In the genomic region with DNA sequence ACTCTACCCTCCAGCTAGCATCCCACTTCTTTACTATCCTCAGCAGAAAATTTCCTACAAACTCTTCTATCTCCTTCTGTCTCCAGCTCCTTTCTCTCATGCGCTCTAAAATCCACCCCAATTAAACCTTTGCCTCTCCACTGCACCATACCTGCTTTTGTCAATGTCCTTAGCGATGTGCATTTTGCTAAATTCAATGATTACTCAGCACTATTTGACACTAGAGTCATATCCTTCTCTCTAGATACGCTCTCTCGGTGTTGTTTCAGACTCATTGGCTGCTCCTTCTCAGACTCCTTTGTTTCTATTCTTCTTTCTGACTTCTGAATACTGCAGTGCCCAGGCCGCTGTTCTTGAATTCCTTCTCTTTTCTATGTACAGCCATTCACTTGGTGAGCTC, we compare ENCODE assay signal across 2 cellular contexts.
A peak's percentile ranks its signal among the peaks of the same experiment; 100 is the strongest.
TF ChIP-seq lines count a peak whose summit lies in the region.

No MANE protein-coding gene starts in this region.

TF ChIP-seq in IMR-90, 13 proteins besides CTCF, POLR2A, EP300 and RAD21 (continued from another document):
- TF ChIP-seq MAZ (IDR thresholded peaks at IDR 0.05; ENCODE audit: borderline replicate concordance, low read depth, low read length): no peak
- TF ChIP-seq, protein P1, sequence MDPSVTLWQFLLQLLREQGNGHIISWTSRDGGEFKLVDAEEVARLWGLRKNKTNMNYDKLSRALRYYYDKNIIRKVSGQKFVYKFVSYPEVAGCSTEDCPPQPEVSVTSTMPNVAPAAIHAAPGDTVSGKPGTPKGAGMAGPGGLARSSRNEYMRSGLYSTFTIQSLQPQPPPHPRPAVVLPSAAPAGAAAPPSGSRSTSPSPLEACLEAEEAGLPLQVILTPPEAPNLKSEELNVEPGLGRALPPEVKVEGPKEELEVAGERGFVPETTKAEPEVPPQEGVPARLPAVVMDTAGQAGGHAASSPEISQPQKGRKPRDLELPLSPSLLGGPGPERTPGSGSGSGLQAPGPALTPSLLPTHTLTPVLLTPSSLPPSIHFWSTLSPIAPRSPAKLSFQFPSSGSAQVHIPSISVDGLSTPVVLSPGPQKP (IDR thresholded peaks at IDR 0.05; ENCODE audit: borderline replicate concordance, low read depth, low read length): no peak

TF ChIP-seq in K562, 482 proteins besides CTCF, POLR2A, EP300 and RAD21 (continued from another document):
- TF ChIP-seq, protein P2, sequence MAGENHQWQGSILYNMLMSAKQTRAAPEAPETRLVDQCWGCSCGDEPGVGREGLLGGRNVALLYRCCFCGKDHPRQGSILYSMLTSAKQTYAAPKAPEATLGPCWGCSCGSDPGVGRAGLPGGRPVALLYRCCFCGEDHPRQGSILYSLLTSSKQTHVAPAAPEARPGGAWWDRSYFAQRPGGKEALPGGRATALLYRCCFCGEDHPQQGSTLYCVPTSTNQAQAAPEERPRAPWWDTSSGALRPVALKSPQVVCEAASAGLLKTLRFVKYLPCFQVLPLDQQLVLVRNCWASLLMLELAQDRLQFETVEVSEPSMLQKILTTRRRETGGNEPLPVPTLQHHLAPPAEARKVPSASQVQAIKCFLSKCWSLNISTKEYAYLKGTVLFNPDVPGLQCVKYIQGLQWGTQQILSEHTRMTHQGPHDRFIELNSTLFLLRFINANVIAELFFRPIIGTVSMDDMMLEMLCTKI (IDR thresholded peaks at IDR 0.05; ENCODE audit: partially characterized antibody): no peak
- TF ChIP-seq PYGO2 (tag; IDR thresholded peaks at IDR 0.05) (no peak), NFE2 (IDR thresholded peaks at IDR 0.05; ENCODE audit: low read depth) (peak; percentile 39), BRD9 (IDR thresholded peaks at IDR 0.05; ENCODE audit: low read depth, partially characterized antibody) (no peak), MAFF (IDR thresholded peaks at IDR 0.05; ENCODE audit: low read length) (peak; percentile 69), TBL1XR1 (IDR thresholded peaks at IDR 0.05; ENCODE audit: low read length in 2 of 2) (no peak), ZNF239 (CRISPR knock-in tag; IDR thresholded peaks at IDR 0.05) (no peak), FOS (IDR thresholded peaks at IDR 0.05; ENCODE audit: extremely low read depth, insufficient read length) (no peak), MAFG (tag; conservative IDR thresholded peaks at IDR 0.05) (peak; percentile 90), SETDB1 (IDR thresholded peaks at IDR 0.05; ENCODE audit: low read length) (no peak), GABPB2 (CRISPR knock-in tag; conservative IDR thresholded peaks at IDR 0.05) (no peak), MAFK (IDR thresholded peaks at IDR 0.05; ENCODE audit: low read length) (peak; percentile 64; the same call in 1 of the 2 replicates), SIX5 (IDR thresholded peaks at IDR 0.05; ENCODE audit: borderline replicate concordance in 1 of 2, insufficient read depth in 1 of 2, low read depth in 1 of 2, low read length in 2 of 2) (no peak), POLR3A (IDR thresholded peaks at IDR 0.05; ENCODE audit: borderline replicate concordance, extremely low read depth, insufficient read depth, insufficient read length) (no peak), ZNF316 (IDR thresholded peaks at IDR 0.05) (peak; percentile 90), C11orf30 (IDR thresholded peaks at IDR 0.05; ENCODE audit: low read depth) (peak; percentile 86), PPARD (CRISPR knock-in tag; IDR thresholded peaks at IDR 0.05) (no peak), ESRRA (IDR thresholded peaks at IDR 0.05; ENCODE audit: borderline replicate concordance, low read depth) (no peak), ETV6 (IDR thresholded peaks at IDR 0.05; ENCODE audit: borderline replicate concordance in 1 of 2, low read depth in 2 of 2, low read length in 1 of 2) (no peak), ETV6 (CRISPR knock-in tag; IDR thresholded peaks at IDR 0.05; ENCODE audit: borderline replicate concordance) (no peak), ZSCAN32 (CRISPR knock-in tag; IDR thresholded peaks at IDR 0.05) (no peak)
- TF ChIP-seq, protein P3, sequence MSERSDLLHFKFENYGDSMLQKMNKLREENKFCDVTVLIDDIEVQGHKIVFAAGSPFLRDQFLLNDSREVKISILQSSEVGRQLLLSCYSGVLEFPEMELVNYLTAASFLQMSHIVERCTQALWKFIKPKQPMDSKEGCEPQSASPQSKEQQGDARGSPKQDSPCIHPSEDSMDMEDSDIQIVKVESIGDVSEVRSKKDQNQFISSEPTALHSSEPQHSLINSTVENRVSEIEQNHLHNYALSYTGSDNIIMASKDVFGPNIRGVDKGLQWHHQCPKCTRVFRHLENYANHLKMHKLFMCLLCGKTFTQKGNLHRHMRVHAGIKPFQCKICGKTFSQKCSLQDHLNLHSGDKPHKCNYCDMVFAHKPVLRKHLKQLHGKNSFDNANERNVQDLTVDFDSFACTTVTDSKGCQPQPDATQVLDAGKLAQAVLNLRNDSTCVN (CRISPR knock-in tag; IDR thresholded peaks at IDR 0.05): no peak
- TF ChIP-seq, protein P4, sequence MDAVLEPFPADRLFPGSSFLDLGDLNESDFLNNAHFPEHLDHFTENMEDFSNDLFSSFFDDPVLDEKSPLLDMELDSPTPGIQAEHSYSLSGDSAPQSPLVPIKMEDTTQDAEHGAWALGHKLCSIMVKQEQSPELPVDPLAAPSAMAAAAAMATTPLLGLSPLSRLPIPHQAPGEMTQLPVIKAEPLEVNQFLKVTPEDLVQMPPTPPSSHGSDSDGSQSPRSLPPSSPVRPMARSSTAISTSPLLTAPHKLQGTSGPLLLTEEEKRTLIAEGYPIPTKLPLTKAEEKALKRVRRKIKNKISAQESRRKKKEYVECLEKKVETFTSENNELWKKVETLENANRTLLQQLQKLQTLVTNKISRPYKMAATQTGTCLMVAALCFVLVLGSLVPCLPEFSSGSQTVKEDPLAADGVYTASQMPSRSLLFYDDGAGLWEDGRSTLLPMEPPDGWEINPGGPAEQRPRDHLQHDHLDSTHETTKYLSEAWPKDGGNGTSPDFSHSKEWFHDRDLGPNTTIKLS (IDR thresholded peaks at IDR 0.05; ENCODE audit: borderline replicate concordance, low read depth): no peak
- TF ChIP-seq, protein P5, sequence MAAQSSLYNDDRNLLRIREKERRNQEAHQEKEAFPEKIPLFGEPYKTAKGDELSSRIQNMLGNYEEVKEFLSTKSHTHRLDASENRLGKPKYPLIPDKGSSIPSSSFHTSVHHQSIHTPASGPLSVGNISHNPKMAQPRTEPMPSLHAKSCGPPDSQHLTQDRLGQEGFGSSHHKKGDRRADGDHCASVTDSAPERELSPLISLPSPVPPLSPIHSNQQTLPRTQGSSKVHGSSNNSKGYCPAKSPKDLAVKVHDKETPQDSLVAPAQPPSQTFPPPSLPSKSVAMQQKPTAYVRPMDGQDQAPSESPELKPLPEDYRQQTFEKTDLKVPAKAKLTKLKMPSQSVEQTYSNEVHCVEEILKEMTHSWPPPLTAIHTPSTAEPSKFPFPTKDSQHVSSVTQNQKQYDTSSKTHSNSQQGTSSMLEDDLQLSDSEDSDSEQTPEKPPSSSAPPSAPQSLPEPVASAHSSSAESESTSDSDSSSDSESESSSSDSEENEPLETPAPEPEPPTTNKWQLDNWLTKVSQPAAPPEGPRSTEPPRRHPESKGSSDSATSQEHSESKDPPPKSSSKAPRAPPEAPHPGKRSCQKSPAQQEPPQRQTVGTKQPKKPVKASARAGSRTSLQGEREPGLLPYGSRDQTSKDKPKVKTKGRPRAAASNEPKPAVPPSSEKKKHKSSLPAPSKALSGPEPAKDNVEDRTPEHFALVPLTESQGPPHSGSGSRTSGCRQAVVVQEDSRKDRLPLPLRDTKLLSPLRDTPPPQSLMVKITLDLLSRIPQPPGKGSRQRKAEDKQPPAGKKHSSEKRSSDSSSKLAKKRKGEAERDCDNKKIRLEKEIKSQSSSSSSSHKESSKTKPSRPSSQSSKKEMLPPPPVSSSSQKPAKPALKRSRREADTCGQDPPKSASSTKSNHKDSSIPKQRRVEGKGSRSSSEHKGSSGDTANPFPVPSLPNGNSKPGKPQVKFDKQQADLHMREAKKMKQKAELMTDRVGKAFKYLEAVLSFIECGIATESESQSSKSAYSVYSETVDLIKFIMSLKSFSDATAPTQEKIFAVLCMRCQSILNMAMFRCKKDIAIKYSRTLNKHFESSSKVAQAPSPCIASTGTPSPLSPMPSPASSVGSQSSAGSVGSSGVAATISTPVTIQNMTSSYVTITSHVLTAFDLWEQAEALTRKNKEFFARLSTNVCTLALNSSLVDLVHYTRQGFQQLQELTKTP (IDR thresholded peaks at IDR 0.05; ENCODE audit: low read depth in 1 of 2, partially characterized antibody in 2 of 2): no peak
- TF ChIP-seq, protein P6, sequence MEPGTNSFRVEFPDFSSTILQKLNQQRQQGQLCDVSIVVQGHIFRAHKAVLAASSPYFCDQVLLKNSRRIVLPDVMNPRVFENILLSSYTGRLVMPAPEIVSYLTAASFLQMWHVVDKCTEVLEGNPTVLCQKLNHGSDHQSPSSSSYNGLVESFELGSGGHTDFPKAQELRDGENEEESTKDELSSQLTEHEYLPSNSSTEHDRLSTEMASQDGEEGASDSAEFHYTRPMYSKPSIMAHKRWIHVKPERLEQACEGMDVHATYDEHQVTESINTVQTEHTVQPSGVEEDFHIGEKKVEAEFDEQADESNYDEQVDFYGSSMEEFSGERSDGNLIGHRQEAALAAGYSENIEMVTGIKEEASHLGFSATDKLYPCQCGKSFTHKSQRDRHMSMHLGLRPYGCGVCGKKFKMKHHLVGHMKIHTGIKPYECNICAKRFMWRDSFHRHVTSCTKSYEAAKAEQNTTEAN (CRISPR knock-in tag; IDR thresholded peaks at IDR 0.05): no peak
- TF ChIP-seq, protein P7, sequence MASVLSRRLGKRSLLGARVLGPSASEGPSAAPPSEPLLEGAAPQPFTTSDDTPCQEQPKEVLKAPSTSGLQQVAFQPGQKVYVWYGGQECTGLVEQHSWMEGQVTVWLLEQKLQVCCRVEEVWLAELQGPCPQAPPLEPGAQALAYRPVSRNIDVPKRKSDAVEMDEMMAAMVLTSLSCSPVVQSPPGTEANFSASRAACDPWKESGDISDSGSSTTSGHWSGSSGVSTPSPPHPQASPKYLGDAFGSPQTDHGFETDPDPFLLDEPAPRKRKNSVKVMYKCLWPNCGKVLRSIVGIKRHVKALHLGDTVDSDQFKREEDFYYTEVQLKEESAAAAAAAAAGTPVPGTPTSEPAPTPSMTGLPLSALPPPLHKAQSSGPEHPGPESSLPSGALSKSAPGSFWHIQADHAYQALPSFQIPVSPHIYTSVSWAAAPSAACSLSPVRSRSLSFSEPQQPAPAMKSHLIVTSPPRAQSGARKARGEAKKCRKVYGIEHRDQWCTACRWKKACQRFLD (CRISPR knock-in tag; IDR thresholded peaks at IDR 0.05): no peak
